In the genomic region with DNA sequence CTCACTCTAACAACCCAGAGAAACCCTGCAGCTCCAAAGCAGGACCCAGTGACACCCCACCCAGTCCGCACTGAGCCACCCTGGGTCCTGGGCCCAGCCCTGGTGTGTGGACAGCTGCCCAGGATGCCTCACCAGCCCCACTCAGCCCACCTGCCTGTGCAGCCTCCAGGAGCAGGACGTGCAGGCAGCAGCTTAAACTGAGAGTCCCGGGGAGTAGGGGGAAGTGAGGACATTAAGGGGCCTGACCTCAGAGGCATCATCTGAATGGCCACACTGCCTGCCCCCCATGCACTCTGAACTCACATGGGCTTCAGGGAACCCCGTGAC, we compare ENCODE assay signal across 19 cellular contexts.
"Had no signal": no experiment of that assay in that cellular context is flagged by ENCODE, and none has a peak within 500 bp of the region (broad histone marks: within the 10 kb centered on the region; RNA-seq: fewer than 3 reads in every experiment).

No MANE protein-coding gene starts in this region.

- H3K27me3 ChIP-seq: pancreas had no signal

- DNase-seq: central memory CD4-positive, alpha-beta T cell; effector CD8-positive, alpha-beta T cell; immature natural killer cell; left colon; left ventricle myocardium superior; mesendoderm; naive B cell; nucleus accumbens; pancreas; stimulated activated CD4-positive, alpha-beta T cell treated with anti-CD3 and anti-CD28 coated beads, Interleukin-2, amount 100 ng/mL, for 48 hours; stomach; substantia nigra; trophoblast cell had no signal

- H3K9me3 Mint-ChIP-seq: immature natural killer cell; naive B cell; stimulated activated memory B cell treated with anti-CD40 and anti-IgM and Interleukin-4, amounts not matched to agents 10 μg/mL and 1 μg/mL and 100 μg/mL, for 72 hours had no signal

- H3K27ac Mint-ChIP-seq: immature natural killer cell; naive B cell; progenitor cell of endocrine pancreas; stimulated activated memory B cell treated with anti-CD40 and anti-IgM and Interleukin-4, amounts not matched to agents 10 μg/mL and 1 μg/mL and 100 μg/mL, for 72 hours had no signal

- H3K4me3 Mint-ChIP-seq: immature natural killer cell; naive B cell; stimulated activated memory B cell treated with anti-CD40 and anti-IgM and Interleukin-4, amounts not matched to agents 10 μg/mL and 1 μg/mL and 100 μg/mL, for 72 hours had no signal

- H3K27ac ChIP-seq: coronary artery, gastroesophageal sphincter, pancreas, stomach had no signal

- FAIRE-seq: pancreas had no signal

- H3K4me3 ChIP-seq: coronary artery, gastroesophageal sphincter, lung, pancreas, smooth muscle cell, stomach had no signal

- H3K4me2 ChIP-seq: smooth muscle cell had no signal

- H3K4me1 ChIP-seq: gastroesophageal sphincter, pancreas, stomach had no signal

- H3K36me3 ChIP-seq: gastroesophageal sphincter, pancreas, stomach had no signal

- H3K4me1 Mint-ChIP-seq: immature natural killer cell; naive B cell; stimulated activated memory B cell treated with anti-CD40 and anti-IgM and Interleukin-4, amounts not matched to agents 10 μg/mL and 1 μg/mL and 100 μg/mL, for 72 hours had no signal

- ATAC-seq: gastroesophageal sphincter; left colon; left ventricle myocardium superior; pancreas; stimulated activated memory B cell treated with anti-CD40 and anti-IgM and Interleukin-4, amounts not matched to agents 10 μg/mL and 1 μg/mL and 100 μg/mL, for 72 hours had no signal

- H3K36me3 Mint-ChIP-seq: immature natural killer cell; naive B cell; stimulated activated memory B cell treated with anti-CD40 and anti-IgM and Interleukin-4, amounts not matched to agents 10 μg/mL and 1 μg/mL and 100 μg/mL, for 72 hours had no signal

- H3K9me3 ChIP-seq: gastroesophageal sphincter, pancreas, stomach had no signal
